Comparison of ENCODE assay signal across 8 cellular contexts in the genomic region with DNA sequence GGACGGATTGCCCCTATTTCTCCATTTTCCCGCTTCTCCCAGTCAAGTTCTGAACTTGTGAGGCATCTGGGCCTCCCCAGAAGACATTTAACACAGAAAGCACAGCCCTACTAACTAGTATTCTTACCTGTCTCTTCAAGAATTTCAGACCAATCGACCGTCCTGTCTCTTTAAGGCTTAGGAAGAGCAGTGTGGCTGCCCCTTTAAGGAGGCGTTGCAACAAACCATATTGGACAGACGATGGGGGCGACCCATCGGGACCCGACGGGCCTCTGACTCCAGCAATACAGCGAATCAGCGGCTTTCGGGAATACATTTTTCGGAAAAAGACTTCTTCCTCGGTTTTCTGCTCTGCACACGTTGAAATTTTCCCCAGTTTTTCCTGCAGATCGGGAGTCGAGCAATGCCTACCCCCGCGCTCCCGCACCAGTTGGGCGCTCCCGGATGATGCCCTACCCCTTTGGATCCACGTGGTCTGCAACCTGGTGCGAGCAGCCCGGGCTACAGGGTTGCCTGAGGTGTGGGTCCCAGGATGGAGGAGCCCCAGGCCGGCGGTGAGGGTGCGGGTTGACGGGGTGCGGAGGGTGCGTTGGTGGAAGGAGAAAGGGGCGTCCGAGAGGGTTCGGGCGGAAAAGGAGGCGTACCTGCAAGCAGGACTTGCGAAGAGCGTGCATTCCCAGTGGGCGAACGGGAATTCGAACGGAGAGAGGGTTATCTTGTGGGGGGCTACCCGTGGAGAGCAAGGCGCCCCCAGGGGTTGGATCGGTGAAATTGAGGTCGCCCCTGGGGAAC. TPM values are rescaled to one million over a fixed set of nuclear protein-coding genes. Genes with fewer than 3 reads are reported as not detected.
A peak's percentile ranks its signal among the peaks of the same experiment; 100 is the strongest.
DNase-seq lines count a peak whose midpoint lies in the region; ATAC-seq, FAIRE-seq and TF ChIP-seq lines count a peak whose summit lies in the region.

POLR1G (plus strand) TSS at position 480 of the 792 bp plus-strand sequence; CDS start at position 533, 53 bp downstream.

- ATAC-seq in GM19328 (IDR thresholded peaks at IDR 0.05; ENCODE audit: unreplicated experiment) (peak; percentile 80), HG03520 (IDR thresholded peaks at IDR 0.05; ENCODE audit: unreplicated experiment) (peak; percentile 53), HepG2 (peak; percentile 74)

- POLR2A ChIA-PET in HepG2 (lab: Yijun Ruan, JAX) = interaction anchor here (0.7 to 1.0 kb wide), 4 partner anchors 10 to 177 kb away, joined by 3 to 4 read pairs (median 3); no protein-coding TSS in a partner anchor

- H3K9ac ChIP-seq in HepG2 (ENCODE audit: insufficient read depth, low read depth, low read length) = peak within 1 kb of the TSS; percentile 94

- WGBS in HepG2 (ENCODE audit: low lambda C conversion rate) = under 1% methylated on average over 46 of the region's 47 CpGs

- H3K4me2 ChIP-seq in HepG2 (ENCODE audit: low read depth, low read length) = peak within 1 kb of the TSS; percentile 85

- no peaks in the 10 kb centered on the region for H3K9me3 ChIP-seq in HepG2 (ENCODE audit: low read length)

- no peak for TF ChIP-seq CTCF in C4-2B (conservative IDR thresholded peaks at IDR 0.05)
- TF ChIP-seq CTCF in HepG2 (CRISPR knock-in tag; IDR thresholded peaks at IDR 0.05) = no peak

- CTCF ChIA-PET in HepG2 (lab: Yijun Ruan, JAX; ENCODE audit: low intra/inter-chr PET ratio, low total read pairs) = interaction anchor here (2.8 kb wide), 1 partner anchor 72 kb away, joined by 19 read pairs; no protein-coding TSS in a partner anchor

- peak; percentile 91 for DNase-seq in NCI-H748 (lab: John Stamatoyannopoulos, UW; ENCODE audit: unreplicated experiment)
- DNase-seq in activated CD4-positive, alpha-beta T cell treated with anti-CD3 and anti-CD28 coated beads, Interleukin-2, amount 50 U/mL, for 48 hours = peak; percentile 81 to 85
- DNase-seq in dermis blood vessel endothelial cell = peak; percentile 83
- DNase-seq in HepG2 (ENCODE audit: low spot score) = peak; percentile 81
- DNase-seq in stimulated activated CD4-positive, alpha-beta T cell treated with anti-CD3 and anti-CD28 coated beads, Interleukin-2, amount 100 ng/mL, for 48 hours = peak; percentile 69 to 77

- H3K27me3 ChIP-seq in HepG2 (ENCODE audit: control insufficient read depth in 1 of 2, insufficient read depth in 2 of 2, low read length in 2 of 2) = no peaks in the 10 kb centered on the region; a peak in 1 of 5 replicates

- peaks cover 7 to 8% of the 10 kb centered on the region in 2 experiments; a peak in 3 of 5 replicates for H3K36me3 ChIP-seq in HepG2 (replicated peaks in 1 of 2; ENCODE audit: control insufficient read depth in 1 of 2, insufficient read depth in 2 of 2, low read length in 2 of 2)

- no TSS peak for BruUV-seq in HepG2 (replicated peaks; lab: Mats Ljungman, UMichigan)

- H4K20me1 ChIP-seq in HepG2 (ENCODE audit: insufficient read depth, low read length) = no peaks in the 10 kb centered on the region

- H2AFZ ChIP-seq in HepG2 (ENCODE audit: low read length) = peak within 1 kb of the TSS; percentile 86

- peak; percentile 21 for FAIRE-seq in HepG2 (lab: Jason Lieb, UNC)

- H3K4me1 ChIP-seq in HepG2 (ENCODE audit: insufficient read depth, low read length) = peaks cover 29% of the 10 kb centered on the region

- TF ChIP-seq EP300 in HepG2 (IDR thresholded peaks at IDR 0.05; ENCODE audit: low read depth in 2 of 2, low read length in 2 of 2) (peak in 1 of 2 experiments; percentile 47; a peak in 1 of 4 replicates), HepG2 (CRISPR knock-in tag; IDR thresholded peaks at IDR 0.05; ENCODE audit: borderline replicate concordance) (no peak)

- in situ Hi-C loops in HepG2 (cut with HindIII; ENCODE audit: extremely low pct_ligation_motif_present, low pct_unique_long_range_greater_than_20kb) = no loop called here

- H3K27ac ChIP-seq in C4-2B (peak within 1 kb of the TSS; percentile 87), HepG2 (ENCODE audit: extremely low read length, insufficient read depth, low read length) (peak within 1 kb of the TSS; percentile 92)

- H3K4me3 ChIP-seq in HepG2 (replicated peaks in 1 of 3; ENCODE audit: insufficient read depth in 1 of 3, low read depth in 2 of 3, low read length in 3 of 3) = peak within 1 kb of the TSS; percentile 75 to 84 (median 84)

- intact Hi-C loops in HepG2 (cut with micrococcal nuclease; ENCODE audit: unreplicated experiment) = no loop called here

- TF ChIP-seq RAD21 in HepG2 (CRISPR knock-in tag; IDR thresholded peaks at IDR 0.05) = 0 out of 2 replicates have a peak, but pooled peaks have one; percentile 30

- peak; percentile 76 to 89 for TF ChIP-seq POLR2A in HepG2 (IDR thresholded peaks at IDR 0.05; ENCODE audit: insufficient read depth in 1 of 2, low read depth in 2 of 2, low read length in 2 of 2)

- peaks cover 23% of the 10 kb centered on the region for H3K79me2 ChIP-seq in HepG2 (ENCODE audit: insufficient read depth, low read length)

TF ChIP-seq in HepG2, 621 proteins besides CTCF, POLR2A, EP300 and RAD21 (continues in another document):
- no peak for TF ChIP-seq ZNF260 (CRISPR knock-in tag; IDR thresholded peaks at IDR 0.05; ENCODE audit: borderline replicate concordance, low read depth)
- no peak for TF ChIP-seq RFX3 (CRISPR knock-in tag; IDR thresholded peaks at IDR 0.05)
- TF ChIP-seq, protein P1, sequence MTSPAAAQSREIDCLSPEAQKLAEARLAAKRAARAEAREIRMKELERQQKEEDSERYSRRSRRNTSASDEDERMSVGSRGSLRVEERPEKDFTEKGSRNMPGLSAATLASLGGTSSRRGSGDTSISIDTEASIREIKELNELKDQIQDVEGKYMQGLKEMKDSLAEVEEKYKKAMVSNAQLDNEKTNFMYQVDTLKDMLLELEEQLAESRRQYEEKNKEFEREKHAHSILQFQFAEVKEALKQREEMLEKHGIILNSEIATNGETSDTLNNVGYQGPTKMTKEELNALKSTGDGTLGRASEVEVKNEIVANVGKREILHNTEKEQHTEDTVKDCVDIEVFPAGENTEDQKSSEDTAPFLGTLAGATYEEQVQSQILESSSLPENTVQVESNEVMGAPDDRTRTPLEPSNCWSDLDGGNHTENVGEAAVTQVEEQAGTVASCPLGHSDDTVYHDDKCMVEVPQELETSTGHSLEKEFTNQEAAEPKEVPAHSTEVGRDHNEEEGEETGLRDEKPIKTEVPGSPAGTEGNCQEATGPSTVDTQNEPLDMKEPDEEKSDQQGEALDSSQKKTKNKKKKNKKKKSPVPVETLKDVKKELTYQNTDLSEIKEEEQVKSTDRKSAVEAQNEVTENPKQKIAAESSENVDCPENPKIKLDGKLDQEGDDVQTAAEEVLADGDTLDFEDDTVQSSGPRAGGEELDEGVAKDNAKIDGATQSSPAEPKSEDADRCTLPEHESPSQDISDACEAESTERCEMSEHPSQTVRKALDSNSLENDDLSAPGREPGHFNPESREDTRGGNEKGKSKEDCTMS (CRISPR knock-in tag; conservative IDR thresholded peaks at IDR 0.05) = no peak

RNA-seq across cellular contexts. Expression of gene POLR1G, which starts in this region (rescaled TPM):
- 9.5 and 15.2 TPM in 2 replicates for total RNA-seq in dermis blood vessel endothelial cell
- 20.8 and 23.3 TPM in 2 replicates for total RNA-seq in HepG2 (2016; rRNA removed; fragmentation: Illumina TruSeq; extraction: Trizol)
- 2.6 TPM in 2 replicates for total RNA-seq in HepG2 (2016; cell fraction: cytosol; rRNA removed; fragmentation: Illumina TruSeq; extraction: Trizol; ENCODE audit: low read depth)
- total RNA-seq in HepG2 (2016; cell fraction: insoluble cytoplasmic fraction; rRNA removed; fragmentation: Illumina TruSeq; extraction: Trizol) = 19.8 and 20.1 TPM in 2 replicates
- 7.7 and 8.2 TPM in 2 replicates for total RNA-seq in HepG2 (2016; cell fraction: membrane; rRNA removed; fragmentation: Illumina TruSeq; extraction: Trizol)
- 9.2 and 11.6 TPM in 2 replicates for total RNA-seq in HepG2 (2016; cell fraction: nucleus; rRNA removed; fragmentation: Illumina TruSeq; extraction: Trizol)
- 3.5 and 4.3 TPM in 2 replicates for polyA plus RNA-seq in HepG2 (2011; rRNA removed)
- polyA plus RNA-seq in HepG2 (2011; cell fraction: cytosol; rRNA removed) = 2.5 and 3.4 TPM in 2 replicates
- polyA plus RNA-seq in HepG2 (2011; cell fraction: nucleus; rRNA removed) = 2.3 and 2.6 TPM in 2 replicates
- polyA plus RNA-seq in HepG2 (2012) = 3.3 and 3.7 TPM in 2 replicates
- polyA plus RNA-seq in HepG2 (2016; cell fraction: cytosol; fragmentation: Illumina TruSeq; extraction: Trizol; ENCODE audit: low read depth) = 1.6 and 1.7 TPM in 2 replicates
- polyA plus RNA-seq in HepG2 (2016; cell fraction: insoluble cytoplasmic fraction; fragmentation: Illumina TruSeq; extraction: Trizol; ENCODE audit: low read depth) = 21.9 and 22.7 TPM in 2 replicates
- 5.1 and 5.5 TPM in 2 replicates for polyA plus RNA-seq in HepG2 (2016; cell fraction: membrane; fragmentation: Illumina TruSeq; extraction: Trizol; ENCODE audit: low read depth)
- 16.0 and 16.6 TPM in 2 replicates for polyA plus RNA-seq in HepG2 (2016; cell fraction: nucleus; fragmentation: Illumina TruSeq; extraction: Trizol; ENCODE audit: insufficient read depth, low read depth)
- polyA minus RNA-seq in HepG2 (2011; rRNA and poly(A)+ RNA removed; ENCODE audit: low replicate concordance) = 4.8 and 9.0 TPM in 2 replicates
- polyA minus RNA-seq in HepG2 (2011; cell fraction: cytosol; rRNA and poly(A)+ RNA removed) = 4.7 and 6.7 TPM in 2 replicates
- polyA minus RNA-seq in HepG2 (2011; cell fraction: nucleus; rRNA and poly(A)+ RNA removed) = 1.7 and 1.9 TPM in 2 replicates

Comparison
In these comparisons a context has a peak if more than half of its experiments do, and no peak if none do; other contexts are left out.
1. Peak in every context shown above with its lines: DNase-seq, ATAC-seq, H3K4me3 ChIP-seq and H3K27ac ChIP-seq.